ENCODE assay signal across 12 cellular contexts in genomic region chr3:196948442-196949365, GRCh38. TPM values are rescaled to one million over a fixed set of nuclear protein-coding genes. Genes with fewer than 3 reads are reported as not detected.
DNase-seq lines count a peak whose midpoint lies in the region; ATAC-seq and TF ChIP-seq lines count a peak whose summit lies in the region.
"Had no signal": no experiment of that assay in that cellular context is flagged by ENCODE, and none has a peak within 500 bp of the region (broad histone marks: within the 10 kb centered on the region; RNA-seq: fewer than 3 reads in every experiment).

No MANE protein-coding gene starts in this region.

- peak; percentile 25 for ATAC-seq in sciatic nerve
- no peak for ATAC-seq in GM21381 (IDR thresholded peaks at IDR 0.05; ENCODE audit: unreplicated experiment)

- H3K4me3 ChIP-seq in epithelial cell of esophagus (ENCODE audit: low read length), result no peak overlapping the region
- H3K4me3 ChIP-seq: lower lobe of right lung had no signal

- TF ChIP-seq CTCF in epithelial cell of esophagus (IDR thresholded peaks at IDR 0.05; ENCODE audit: insufficient read depth, low read depth, low read length, missing control alignments), result peak; percentile 36

- DNase-seq in NCI-H1694 (lab: John Stamatoyannopoulos, UW) (peak; percentile 46), NCI-H1694 treated with DMSO at 0.1 percent for 48 hours (lab: John Stamatoyannopoulos, UW) (no peak), NCI-H82 (lab: John Stamatoyannopoulos, UW) (peak; percentile 73), epithelial cell of esophagus (ENCODE audit: low read depth) (peak; percentile 32), sciatic nerve (ENCODE audit: low spot score) (no peak), NCI-H1930 (lab: John Stamatoyannopoulos, UW) (no peak)
- DNase-seq in activated CD8-positive, alpha-beta memory T cell treated with anti-CD3 and anti-CD28 coated beads, Interleukin-2, amount 50 U/mL, for 4 hours, result no peak
- DNase-seq: ACHN; lower lobe of right lung; NCI-H510A treated with DMSO at 0.1 percent for 48 hours; stimulated activated CD8-positive, alpha-beta memory T cell treated with anti-CD3 and anti-CD28 coated beads, Interleukin-4, amount 100 ng/mL, for 48 hours had no signal

- intact Hi-C loops in sciatic nerve (cut with DNase I), result no loop called here

RNA-seq across cellular contexts. Expression of gene NCBP2, which starts 6.4 kb away (rescaled TPM):
- 39.9 TPM for total RNA-seq in sciatic nerve

RNA-seq across cellular contexts. Expression of gene PIGZ, which starts 19.9 kb away (rescaled TPM):
- 5.4 TPM for total RNA-seq in sciatic nerve

Comparison
In these comparisons a context has a peak if more than half of its experiments do, and no peak if none do; other contexts are left out.
1. DNase-seq: peak in NCI-H1694 (single experiment), NCI-H82 (single experiment) and epithelial cell of esophagus (single experiment); none in NCI-H1694 treated with DMSO at 0.1 percent for 48 hours (single experiment), sciatic nerve (single experiment), NCI-H1930 (0 of 2) and activated CD8-positive, alpha-beta memory T cell treated with anti-CD3 and anti-CD28 coated beads, Interleukin-2, amount 50 U/mL, for 4 hours (single experiment).